ENCODE assay signal across 8 cellular contexts in genomic region chr20:3980260-3981131, GRCh38. TPM values are rescaled to one million over a fixed set of nuclear protein-coding genes. Genes with fewer than 3 reads are reported as not detected.
DNase-seq lines count a peak whose midpoint lies in the region; ATAC-seq and TF ChIP-seq lines count a peak whose summit lies in the region.

No MANE protein-coding gene starts in this region.

- peak in 7 of 8 donors; percentile 56 to 76 (median 71) for ATAC-seq in heart right ventricle

- WGBS in heart right ventricle, 2 donors: 24 to 36% methylated on average over 12 of the region's 12 CpGs

- DNase-seq in EH (ENCODE audit: low read depth) (peak; percentile 62), LoVo (ENCODE audit: low spot score) (peak; percentile 23), heart right ventricle (no peak), NCI-H345 (lab: John Stamatoyannopoulos, UW) (no peak), cerebellum (ENCODE audit: low spot score) (no peak), NCI-H526 (lab: John Stamatoyannopoulos, UW) (no peak)
- DNase-seq in activated T-helper 1 cell treated with anti-CD3 and anti-CD28 coated beads, Interleukin-12 subunit alpha, Interleukin-12 subunit beta, Interleukin-2, Interleukin-4 antibody, amounts not matched to agents 30 ng/mL and 10 ng/mL and 1 ng/mL, durations not matched to agents 14 hours and 24 hours and 36 hours (ENCODE audit: low spot score): no peak
- peak; percentile 46 to 51 for DNase-seq in stimulated activated CD4-positive, alpha-beta T cell treated with anti-CD3 and anti-CD28 coated beads, Interleukin-2, amount 100 ng/mL, for 24 hours

- H3K4me3 Mint-ChIP-seq in activated T-helper 1 cell treated with anti-CD3 and anti-CD28 coated beads, Interleukin-12 subunit alpha, Interleukin-12 subunit beta, Interleukin-2, Interleukin-4 antibody, amounts not matched to agents 30 ng/mL and 10 ng/mL and 1 ng/mL, durations not matched to agents 14 hours and 24 hours and 36 hours: peak overlapping the region; percentile 78

- H3K36me3 ChIP-seq in heart right ventricle: peaks cover 0 to 6% (median 0%) of the 10 kb centered on the region in 9 donors

- H3K4me3 ChIP-seq in heart right ventricle: peak overlapping the region in 9 of 10 donors; percentile 20 to 54 (median 44)

- no peaks in the 10 kb centered on the region for H3K27me3 Mint-ChIP-seq in activated T-helper 1 cell treated with anti-CD3 and anti-CD28 coated beads, Interleukin-12 subunit alpha, Interleukin-12 subunit beta, Interleukin-2, Interleukin-4 antibody, amounts not matched to agents 30 ng/mL and 10 ng/mL and 1 ng/mL, durations not matched to agents 14 hours and 24 hours and 36 hours (ENCODE audit: insufficient read depth)

- peaks cover 5% of the 10 kb centered on the region for H3K36me3 Mint-ChIP-seq in activated T-helper 1 cell treated with anti-CD3 and anti-CD28 coated beads, Interleukin-12 subunit alpha, Interleukin-12 subunit beta, Interleukin-2, Interleukin-4 antibody, amounts not matched to agents 30 ng/mL and 10 ng/mL and 1 ng/mL, durations not matched to agents 14 hours and 24 hours and 36 hours (ENCODE audit: low read depth)

- intact Hi-C loops in activated T-helper 1 cell treated with anti-CD3 and anti-CD28 coated beads, Interleukin-12 subunit alpha, Interleukin-12 subunit beta, Interleukin-2, Interleukin-4 antibody, amounts not matched to agents 30 ng/mL and 10 ng/mL and 1 ng/mL, durations not matched to agents 14 hours and 24 hours and 36 hours (cut with micrococcal nuclease): loop anchor here (1.0 to 2.0 kb wide), 5 partner anchors 9 to 105 kb away; no protein-coding TSS in a partner anchor
- intact Hi-C loops in heart right ventricle (cut with DNase I): loop anchor here in 1 of 10 donors (10.0 kb wide), 1 partner anchor 86 kb away; no protein-coding TSS in a partner anchor

- peaks cover 22% of the 10 kb centered on the region for H3K4me1 Mint-ChIP-seq in activated T-helper 1 cell treated with anti-CD3 and anti-CD28 coated beads, Interleukin-12 subunit alpha, Interleukin-12 subunit beta, Interleukin-2, Interleukin-4 antibody, amounts not matched to agents 30 ng/mL and 10 ng/mL and 1 ng/mL, durations not matched to agents 14 hours and 24 hours and 36 hours (ENCODE audit: low read depth)

- peak overlapping the region; percentile 91 for H3K27ac Mint-ChIP-seq in activated T-helper 1 cell treated with anti-CD3 and anti-CD28 coated beads, Interleukin-12 subunit alpha, Interleukin-12 subunit beta, Interleukin-2, Interleukin-4 antibody, amounts not matched to agents 30 ng/mL and 10 ng/mL and 1 ng/mL, durations not matched to agents 14 hours and 24 hours and 36 hours

- H3K9me3 ChIP-seq in heart right ventricle: no peaks in the 10 kb centered on the region

- peak overlapping the region in 9 of 10 donors; percentile 9 to 85 (median 48) for H3K27ac ChIP-seq in heart right ventricle

- H3K4me1 ChIP-seq in heart right ventricle: peaks cover 0 to 23% (median 6%) of the 10 kb centered on the region in 9 donors

- H3K27me3 ChIP-seq in heart right ventricle: no peaks in the 10 kb centered on the region

- H3K9me3 Mint-ChIP-seq in activated T-helper 1 cell treated with anti-CD3 and anti-CD28 coated beads, Interleukin-12 subunit alpha, Interleukin-12 subunit beta, Interleukin-2, Interleukin-4 antibody, amounts not matched to agents 30 ng/mL and 10 ng/mL and 1 ng/mL, durations not matched to agents 14 hours and 24 hours and 36 hours: no peaks in the 10 kb centered on the region

- TF ChIP-seq CTCF in heart right ventricle (IDR thresholded peaks at IDR 0.05): no peak

RNA-seq across cellular contexts. Expression of gene RNF24, which starts 34.9 kb away (rescaled TPM):
- 14.7 and 14.8 TPM in 2 replicates for total RNA-seq in activated T-helper 1 cell treated with anti-CD3 and anti-CD28 coated beads, Interleukin-12 subunit alpha, Interleukin-12 subunit beta, Interleukin-2, Interleukin-4 antibody, amounts not matched to agents 30 ng/mL and 10 ng/mL and 1 ng/mL, durations not matched to agents 14 hours and 24 hours and 36 hours
- total RNA-seq in heart right ventricle: 10 to 100 TPM in 1 of 10 donors, 1 to 10 TPM in 9; 2.9 to 12.9 (median 5.0) TPM
- 1 to 10 TPM; 2.1 to 4.2 TPM for polyA plus RNA-seq in heart right ventricle
- 19.3 TPM for total RNA-seq in cerebellum

Comparison
In these comparisons a context has a peak if more than half of its experiments do, and no peak if none do; other contexts are left out.
1. DNase-seq: peak in EH (single experiment), LoVo (single experiment) and stimulated activated CD4-positive, alpha-beta T cell treated with anti-CD3 and anti-CD28 coated beads, Interleukin-2, amount 100 ng/mL, for 24 hours (2 of 2); none in activated T-helper 1 cell treated with anti-CD3 and anti-CD28 coated beads, Interleukin-12 subunit alpha, Interleukin-12 subunit beta, Interleukin-2, Interleukin-4 antibody, amounts not matched to agents 30 ng/mL and 10 ng/mL and 1 ng/mL, durations not matched to agents 14 hours and 24 hours and 36 hours (single experiment), heart right ventricle (0 of 2), NCI-H345 (single experiment), cerebellum (single experiment) and NCI-H526 (0 of 2).